1 cellular context compared by ENCODE assay signal in the genomic region with DNA sequence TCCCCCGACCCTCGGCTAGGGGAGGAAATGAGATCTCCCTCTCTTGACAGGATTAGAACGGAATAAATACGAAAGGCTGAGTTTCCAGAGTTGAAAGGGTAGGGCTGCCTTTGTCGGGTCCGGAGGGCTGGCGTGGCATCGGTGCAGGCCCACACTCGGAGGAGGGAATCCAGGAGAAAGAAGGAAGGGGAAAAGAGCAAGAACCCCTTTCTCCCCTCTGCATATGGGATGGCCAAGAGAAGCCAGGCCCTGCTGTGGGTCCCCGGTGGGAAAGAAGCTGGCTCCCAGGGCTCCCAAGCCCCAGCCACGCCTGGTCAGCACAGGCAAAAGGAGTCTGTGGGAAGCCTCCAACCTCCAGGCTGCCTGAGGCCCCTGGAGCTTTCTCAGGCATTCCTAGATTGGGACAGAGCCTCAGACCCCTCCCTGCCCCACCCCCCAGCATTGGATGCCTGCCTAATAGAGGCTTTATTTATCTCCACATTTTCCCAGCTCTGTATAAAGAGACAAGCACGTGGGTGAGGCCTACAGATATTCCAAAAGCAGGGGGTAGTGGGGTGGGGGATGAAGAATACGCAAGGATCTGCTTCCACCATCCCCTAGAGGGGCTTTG.
TF ChIP-seq lines count a peak whose summit lies in the region.

No MANE protein-coding gene starts in this region.

TF ChIP-seq in SK-N-SH, 30 proteins besides CTCF, POLR2A, EP300 and RAD21 (continued from another document):
- TF ChIP-seq SIN3A (IDR thresholded peaks at IDR 0.05; ENCODE audit: borderline replicate concordance, low read depth, low read length) (no peak), CHD2 (IDR thresholded peaks at IDR 0.05; ENCODE audit: low read length, partially characterized antibody) (no peak), GABPA (IDR thresholded peaks at IDR 0.05; ENCODE audit: low read depth) (no peak), RCOR1 (IDR thresholded peaks at IDR 0.05; ENCODE audit: low read length) (no peak)
- TF ChIP-seq, protein P1, sequence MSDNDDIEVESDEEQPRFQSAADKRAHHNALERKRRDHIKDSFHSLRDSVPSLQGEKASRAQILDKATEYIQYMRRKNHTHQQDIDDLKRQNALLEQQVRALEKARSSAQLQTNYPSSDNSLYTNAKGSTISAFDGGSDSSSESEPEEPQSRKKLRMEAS (IDR thresholded peaks at IDR 0.05; ENCODE audit: low read depth) = no peak
- TF ChIP-seq, protein P2, sequence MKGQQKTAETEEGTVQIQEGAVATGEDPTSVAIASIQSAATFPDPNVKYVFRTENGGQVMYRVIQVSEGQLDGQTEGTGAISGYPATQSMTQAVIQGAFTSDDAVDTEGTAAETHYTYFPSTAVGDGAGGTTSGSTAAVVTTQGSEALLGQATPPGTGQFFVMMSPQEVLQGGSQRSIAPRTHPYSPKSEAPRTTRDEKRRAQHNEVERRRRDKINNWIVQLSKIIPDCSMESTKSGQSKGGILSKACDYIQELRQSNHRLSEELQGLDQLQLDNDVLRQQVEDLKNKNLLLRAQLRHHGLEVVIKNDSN (IDR thresholded peaks at IDR 0.05; ENCODE audit: borderline replicate concordance, low read depth) = no peak
